ENCODE assay signal across 16 cellular contexts in the genomic region with DNA sequence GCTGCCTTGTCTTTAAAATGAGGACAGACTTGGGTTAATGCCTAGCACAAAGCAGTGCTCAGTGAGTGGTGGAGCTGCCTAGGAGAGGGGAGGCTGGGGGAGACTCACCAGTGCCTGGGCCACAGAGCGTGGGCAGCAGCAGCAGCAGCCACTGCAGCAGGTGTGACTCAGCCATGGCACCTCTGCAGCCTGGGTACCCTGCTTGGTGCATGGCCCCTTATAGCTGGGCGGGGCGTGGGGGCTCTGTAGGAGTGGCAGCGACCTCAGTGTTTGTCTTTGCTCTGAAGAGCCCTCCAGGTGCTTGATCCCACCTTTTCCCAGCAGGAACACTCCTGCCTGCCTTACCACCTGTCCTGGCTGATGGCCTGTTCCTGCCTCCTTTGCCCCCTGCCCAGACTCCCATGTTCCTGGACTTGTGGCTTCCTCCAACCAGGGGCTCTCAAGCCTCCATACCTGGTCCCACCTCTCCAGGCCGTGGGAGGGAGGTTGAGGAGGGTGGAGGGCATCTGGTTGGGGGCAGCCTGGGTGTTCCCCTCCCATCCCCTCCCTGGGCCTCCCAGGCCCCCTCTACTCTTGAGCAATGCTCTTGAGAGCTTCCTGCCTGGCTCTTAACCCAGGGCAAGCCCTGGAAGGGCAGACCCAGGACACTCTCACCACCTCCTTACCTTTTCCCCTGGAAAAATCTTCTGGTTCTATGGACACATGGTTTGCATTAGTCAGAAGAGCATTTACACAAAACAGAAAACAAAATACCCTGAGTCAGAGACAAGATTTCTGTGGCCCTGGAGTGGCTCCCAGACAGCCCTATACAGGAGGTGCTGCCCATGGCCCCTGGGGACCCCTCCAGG. TPM values are rescaled to one million over a fixed set of nuclear protein-coding genes. Genes with fewer than 3 reads are reported as not detected.
A peak's percentile ranks its signal among the peaks of the same experiment; 100 is the strongest.
DNase-seq lines count a peak whose midpoint lies in the region; ATAC-seq and TF ChIP-seq lines count a peak whose summit lies in the region.
"Had no signal": no experiment of that assay in that cellular context is flagged by ENCODE, and none has a peak within 500 bp of the region (broad histone marks: within the 10 kb centered on the region; RNA-seq: fewer than 3 reads in every experiment).

A gene (minus strand): TSS at position 191 of the 848 bp plus-strand sequence. CDS start 16 bp downstream, at position 175.

- TF ChIP-seq CTCF in fibroblast of villous mesenchyme (IDR thresholded peaks at IDR 0.05; ENCODE audit: insufficient read depth, low read depth, low read length) (no peak), GM23338 (conservative IDR thresholded peaks at IDR 0.05; ENCODE audit: low read depth in 2 of 2) (no peak)

- no peaks in the 10 kb centered on the region for H3K9me3 Mint-ChIP-seq in GM23338

- H3K36me3 Mint-ChIP-seq in GM23338 (ENCODE audit: low read depth) = no peaks in the 10 kb centered on the region

- no peaks in the 10 kb centered on the region for H3K27me3 ChIP-seq in GM23338 (ENCODE audit: insufficient read depth)
- H3K27me3 ChIP-seq: esophagus squamous epithelium, SJCRH30 had no signal

- H3K36me3 ChIP-seq in GM23338 (ENCODE audit: insufficient read depth) = no peaks in the 10 kb centered on the region
- H3K36me3 ChIP-seq: esophagus squamous epithelium, prostate gland, SJCRH30 had no signal

- H3K27me3 Mint-ChIP-seq in GM23338 (ENCODE audit: insufficient read depth, low read depth, poor library complexity) = peaks cover 8% of the 10 kb centered on the region

- no peaks in the 10 kb centered on the region for H3K9me2 ChIP-seq in GM23338 (ENCODE audit: insufficient read depth)

- H3F3A ChIP-seq in GM23338 (replicated peaks; ENCODE audit: low read depth) = no peaks in the 10 kb centered on the region

- no peak within 1 kb of the TSS for H3K27ac Mint-ChIP-seq in GM23338

- no peak for ATAC-seq in HG03039 (IDR thresholded peaks at IDR 0.05; ENCODE audit: unreplicated experiment)
- no peak for ATAC-seq in GM23338
- no peak for ATAC-seq in HG03196 (IDR thresholded peaks at IDR 0.05; ENCODE audit: unreplicated experiment)

- H3K27ac ChIP-seq in GM23338 (ENCODE audit: low read depth) = no peak within 1 kb of the TSS
- no peak within 1 kb of the TSS for H3K27ac ChIP-seq in caudate nucleus (ENCODE audit: low read depth, low read length)
- H3K27ac ChIP-seq: coronary artery, prostate gland, SJCRH30 had no signal

- no peak within 1 kb of the TSS for H3K4me3 Mint-ChIP-seq in GM23338

- no peaks in the 10 kb centered on the region for H3K79me2 ChIP-seq in GM23338 (replicated peaks; ENCODE audit: insufficient read depth)

- peak; percentile 56 for DNase-seq in AG08395 (ENCODE audit: low spot score)
- DNase-seq in GM03348 (ENCODE audit: low spot score) = peak; percentile 60
- peak; percentile 95 for DNase-seq in NCI-H510A treated with DMSO at 0.1 percent for 48 hours (lab: John Stamatoyannopoulos, UW)
- DNase-seq in fibroblast of villous mesenchyme (ENCODE audit: low read depth) = peak; percentile 61
- DNase-seq in GM23338 (ENCODE audit: low spot score) = no peak
- no peak for DNase-seq in caudate nucleus (lab: John Stamatoyannopoulos, UW)
- DNase-seq: AML-193; esophagus squamous epithelium; MM.1S; NCI-H526; SJCRH30; stimulated activated CD4-positive, alpha-beta T cell treated with anti-CD3 and anti-CD28 coated beads, Interleukin-2, amount 100 ng/mL, for 24 hours had no signal

- no peak within 1 kb of the TSS for H2AFZ ChIP-seq in GM23338

- peaks cover 7% of the 10 kb centered on the region for H3K4me1 Mint-ChIP-seq in GM23338

- H3K4me2 ChIP-seq in GM23338 = no peak within 1 kb of the TSS

- no peaks in the 10 kb centered on the region for H4K20me1 ChIP-seq in GM23338 (replicated peaks; ENCODE audit: insufficient read depth)

- H3K4me1 ChIP-seq in GM23338 (ENCODE audit: insufficient read depth) = no peaks in the 10 kb centered on the region
- H3K4me1 ChIP-seq: prostate gland, SJCRH30 had no signal

- H3K4me3 ChIP-seq in fibroblast of villous mesenchyme (ENCODE audit: low read depth, low read length) = no peak within 1 kb of the TSS
- no peak within 1 kb of the TSS for H3K4me3 ChIP-seq in GM23338
- H3K4me3 ChIP-seq: coronary artery, esophagus squamous epithelium, prostate gland, SJCRH30 had no signal

TF ChIP-seq in GM23338, 12 proteins besides CTCF, POLR2A, EP300 and RAD21 (continues in another document):
- no peak for TF ChIP-seq POLR2AphosphoS5 (IDR thresholded peaks at IDR 0.05; ENCODE audit: low read depth)
- no peak for TF ChIP-seq JUNB (IDR thresholded peaks at IDR 0.05; ENCODE audit: unreplicated experiment)
- TF ChIP-seq, protein P1, sequence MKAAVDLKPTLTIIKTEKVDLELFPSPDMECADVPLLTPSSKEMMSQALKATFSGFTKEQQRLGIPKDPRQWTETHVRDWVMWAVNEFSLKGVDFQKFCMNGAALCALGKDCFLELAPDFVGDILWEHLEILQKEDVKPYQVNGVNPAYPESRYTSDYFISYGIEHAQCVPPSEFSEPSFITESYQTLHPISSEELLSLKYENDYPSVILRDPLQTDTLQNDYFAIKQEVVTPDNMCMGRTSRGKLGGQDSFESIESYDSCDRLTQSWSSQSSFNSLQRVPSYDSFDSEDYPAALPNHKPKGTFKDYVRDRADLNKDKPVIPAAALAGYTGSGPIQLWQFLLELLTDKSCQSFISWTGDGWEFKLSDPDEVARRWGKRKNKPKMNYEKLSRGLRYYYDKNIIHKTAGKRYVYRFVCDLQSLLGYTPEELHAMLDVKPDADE (IDR thresholded peaks at IDR 0.05) = no peak
- no peak for TF ChIP-seq CREB1 (CRISPR knock-in tag; IDR thresholded peaks at IDR 0.05; ENCODE audit: low read depth)
- TF ChIP-seq, protein P2, sequence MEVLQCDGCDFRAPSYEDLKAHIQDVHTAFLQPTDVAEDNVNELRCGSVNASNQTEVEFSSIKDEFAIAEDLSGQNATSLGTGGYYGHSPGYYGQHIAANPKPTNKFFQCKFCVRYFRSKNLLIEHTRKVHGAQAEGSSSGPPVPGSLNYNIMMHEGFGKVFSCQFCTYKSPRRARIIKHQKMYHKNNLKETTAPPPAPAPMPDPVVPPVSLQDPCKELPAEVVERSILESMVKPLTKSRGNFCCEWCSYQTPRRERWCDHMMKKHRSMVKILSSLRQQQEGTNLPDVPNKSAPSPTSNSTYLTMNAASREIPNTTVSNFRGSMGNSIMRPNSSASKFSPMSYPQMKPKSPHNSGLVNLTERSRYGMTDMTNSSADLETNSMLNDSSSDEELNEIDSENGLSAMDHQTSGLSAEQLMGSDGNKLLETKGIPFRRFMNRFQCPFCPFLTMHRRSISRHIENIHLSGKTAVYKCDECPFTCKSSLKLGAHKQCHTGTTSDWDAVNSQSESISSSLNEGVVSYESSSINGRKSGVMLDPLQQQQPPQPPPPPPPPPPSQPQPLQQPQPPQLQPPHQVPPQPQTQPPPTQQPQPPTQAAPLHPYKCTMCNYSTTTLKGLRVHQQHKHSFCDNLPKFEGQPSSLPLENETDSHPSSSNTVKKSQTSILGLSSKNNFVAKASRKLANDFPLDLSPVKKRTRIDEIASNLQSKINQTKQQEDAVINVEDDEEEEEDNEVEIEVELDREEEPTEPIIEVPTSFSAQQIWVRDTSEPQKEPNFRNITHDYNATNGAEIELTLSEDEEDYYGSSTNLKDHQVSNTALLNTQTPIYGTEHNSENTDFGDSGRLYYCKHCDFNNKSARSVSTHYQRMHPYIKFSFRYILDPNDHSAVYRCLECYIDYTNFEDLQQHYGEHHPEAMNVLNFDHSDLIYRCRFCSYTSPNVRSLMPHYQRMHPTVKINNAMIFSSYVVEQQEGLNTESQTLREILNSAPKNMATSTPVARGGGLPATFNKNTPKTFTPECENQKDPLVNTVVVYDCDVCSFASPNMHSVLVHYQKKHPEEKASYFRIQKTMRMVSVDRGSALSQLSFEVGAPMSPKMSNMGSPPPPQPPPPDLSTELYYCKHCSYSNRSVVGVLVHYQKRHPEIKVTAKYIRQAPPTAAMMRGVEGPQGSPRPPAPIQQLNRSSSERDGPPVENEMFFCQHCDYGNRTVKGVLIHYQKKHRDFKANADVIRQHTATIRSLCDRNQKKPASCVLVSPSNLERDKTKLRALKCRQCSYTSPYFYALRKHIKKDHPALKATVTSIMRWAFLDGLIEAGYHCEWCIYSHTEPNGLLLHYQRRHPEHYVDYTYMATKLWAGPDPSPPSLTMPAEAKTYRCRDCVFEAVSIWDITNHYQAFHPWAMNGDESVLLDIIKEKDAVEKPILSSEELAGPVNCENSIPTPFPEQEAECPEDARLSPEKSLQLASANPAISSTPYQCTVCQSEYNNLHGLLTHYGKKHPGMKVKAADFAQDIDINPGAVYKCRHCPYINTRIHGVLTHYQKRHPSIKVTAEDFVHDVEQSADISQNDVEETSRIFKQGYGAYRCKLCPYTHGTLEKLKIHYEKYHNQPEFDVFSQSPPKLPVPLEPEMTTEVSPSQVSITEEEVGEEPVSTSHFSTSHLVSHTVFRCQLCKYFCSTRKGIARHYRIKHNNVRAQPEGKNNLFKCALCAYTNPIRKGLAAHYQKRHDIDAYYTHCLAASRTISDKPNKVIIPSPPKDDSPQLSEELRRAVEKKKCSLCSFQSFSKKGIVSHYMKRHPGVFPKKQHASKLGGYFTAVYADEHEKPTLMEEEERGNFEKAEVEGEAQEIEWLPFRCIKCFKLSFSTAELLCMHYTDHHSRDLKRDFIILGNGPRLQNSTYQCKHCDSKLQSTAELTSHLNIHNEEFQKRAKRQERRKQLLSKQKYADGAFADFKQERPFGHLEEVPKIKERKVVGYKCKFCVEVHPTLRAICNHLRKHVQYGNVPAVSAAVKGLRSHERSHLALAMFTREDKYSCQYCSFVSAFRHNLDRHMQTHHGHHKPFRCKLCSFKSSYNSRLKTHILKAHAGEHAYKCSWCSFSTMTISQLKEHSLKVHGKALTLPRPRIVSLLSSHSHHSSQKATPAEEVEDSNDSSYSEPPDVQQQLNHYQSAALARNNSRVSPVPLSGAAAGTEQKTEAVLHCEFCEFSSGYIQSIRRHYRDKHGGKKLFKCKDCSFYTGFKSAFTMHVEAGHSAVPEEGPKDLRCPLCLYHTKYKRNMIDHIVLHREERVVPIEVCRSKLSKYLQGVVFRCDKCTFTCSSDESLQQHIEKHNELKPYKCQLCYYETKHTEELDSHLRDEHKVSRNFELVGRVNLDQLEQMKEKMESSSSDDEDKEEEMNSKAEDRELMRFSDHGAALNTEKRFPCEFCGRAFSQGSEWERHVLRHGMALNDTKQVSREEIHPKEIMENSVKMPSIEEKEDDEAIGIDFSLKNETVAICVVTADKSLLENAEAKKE (CRISPR knock-in tag; IDR thresholded peaks at IDR 0.05) = no peak
- no peak for TF ChIP-seq ZNF331 (CRISPR knock-in tag; IDR thresholded peaks at IDR 0.05; ENCODE audit: low read depth)

RNA-seq across cellular contexts. Expression of the gene that starts here (rescaled TPM):
- not detected in 2 replicates for total RNA-seq in fibroblast of villous mesenchyme
- not detected in 2 replicates for total RNA-seq in GM23338 (2014; rRNA removed; shearing (Covaris generic))
- polyA plus RNA-seq in GM23338 (2016; fragmentation: Nextera tagmentation; extraction: Ambion mirVana) = 0.06 TPM in 1 of 2 replicates, not detected in the other
- total RNA-seq: esophagus squamous epithelium, SJCRH30 had no signal

Comparison
In these comparisons a context has a peak if more than half of its experiments do, and no peak if none do; other contexts are left out.
1. Peak in DNase-seq in fibroblast of villous mesenchyme; RNA of the gene not detected or under 1 TPM.
2. DNase-seq: peak in AG08395 (single experiment), GM03348 (single experiment) and NCI-H510A treated with DMSO at 0.1 percent for 48 hours (single experiment); none in GM23338 (single experiment) and caudate nucleus (0 of 61).